Comparison of ENCODE assay signal across 29 cellular contexts in genomic region chr10:127883516-127883915, GRCh38. TPM values are rescaled to one million over a fixed set of nuclear protein-coding genes. Genes with fewer than 3 reads are reported as not detected.
DNase-seq lines count a peak whose midpoint lies in the region; ATAC-seq and TF ChIP-seq lines count a peak whose summit lies in the region.
"Had no signal": no experiment of that assay in that cellular context is flagged by ENCODE, and none has a peak within 500 bp of the region (broad histone marks: within the 10 kb centered on the region; RNA-seq: fewer than 3 reads in every experiment).

No MANE protein-coding gene starts in this region.

- no peak overlapping the region for H3K4me3 Mint-ChIP-seq in activated CD8-positive, alpha-beta memory T cell treated with anti-CD3 and anti-CD28 coated beads, Interleukin-2, amount 10 ng/mL, durations not matched to agents 7 days and 5 days
- no peak overlapping the region for H3K4me3 Mint-ChIP-seq in activated CD4-positive, alpha-beta memory T cell treated with anti-CD3 and anti-CD28 coated beads for 36 hours
- no peak overlapping the region for H3K4me3 Mint-ChIP-seq in activated naive CD8-positive, alpha-beta T cell treated with anti-CD3 and anti-CD28 coated beads for 36 hours
- H3K4me3 Mint-ChIP-seq: CD14-positive monocyte; CD4-positive, alpha-beta memory T cell; CD4-positive, CD25-positive, alpha-beta regulatory T cell; CD8-positive, alpha-beta memory T cell had no signal

- no peaks in the 10 kb centered on the region for H3K9me3 Mint-ChIP-seq in activated CD8-positive, alpha-beta memory T cell treated with anti-CD3 and anti-CD28 coated beads, Interleukin-2, amount 10 ng/mL, durations not matched to agents 7 days and 5 days (ENCODE audit: low read depth)
- H3K9me3 Mint-ChIP-seq in activated CD4-positive, alpha-beta memory T cell treated with anti-CD3 and anti-CD28 coated beads for 36 hours = no peaks in the 10 kb centered on the region
- no peaks in the 10 kb centered on the region for H3K9me3 Mint-ChIP-seq in activated naive CD8-positive, alpha-beta T cell treated with anti-CD3 and anti-CD28 coated beads for 36 hours
- H3K9me3 Mint-ChIP-seq: CD4-positive, alpha-beta memory T cell; CD4-positive, CD25-positive, alpha-beta regulatory T cell; CD8-positive, alpha-beta memory T cell had no signal

- H3K27ac Mint-ChIP-seq in activated CD8-positive, alpha-beta memory T cell treated with anti-CD3 and anti-CD28 coated beads, Interleukin-2, amount 10 ng/mL, durations not matched to agents 7 days and 5 days = no peak overlapping the region
- no peak overlapping the region for H3K27ac Mint-ChIP-seq in activated CD4-positive, alpha-beta memory T cell treated with anti-CD3 and anti-CD28 coated beads for 36 hours
- no peak overlapping the region for H3K27ac Mint-ChIP-seq in activated naive CD8-positive, alpha-beta T cell treated with anti-CD3 and anti-CD28 coated beads for 36 hours
- H3K27ac Mint-ChIP-seq: CD4-positive, alpha-beta memory T cell; CD4-positive, CD25-positive, alpha-beta regulatory T cell; CD8-positive, alpha-beta memory T cell had no signal

- H3K9me3 ChIP-seq in transverse colon = no peaks in the 10 kb centered on the region
- H3K9me3 ChIP-seq: BE2C, BLaER1 had no signal

- DNase-seq in activated CD8-positive, alpha-beta memory T cell treated with anti-CD3 and anti-CD28 coated beads, Interleukin-2, amount 10 ng/mL, durations not matched to agents 7 days and 5 days = peak; percentile 33
- no peak for DNase-seq in activated CD8-positive, alpha-beta memory T cell treated with anti-CD3 and anti-CD28 coated beads, Interleukin-2, amount 50 U/mL, for 48 hours
- DNase-seq in islet precursor cell (peak; percentile 38), mucosa of gallbladder (ENCODE audit: low spot score) (peak; percentile 6), transverse colon (no peak), dorsolateral prefrontal cortex (no peak)
- no peak for DNase-seq in activated CD4-positive, alpha-beta memory T cell treated with anti-CD3 and anti-CD28 coated beads for 36 hours
- DNase-seq in activated naive CD8-positive, alpha-beta T cell treated with anti-CD3 and anti-CD28 coated beads for 36 hours = no peak
- DNase-seq: ACHN; BE2C; C1 segment of cervical spinal cord; CD4-positive, alpha-beta memory T cell; CD4-positive, CD25-positive, alpha-beta regulatory T cell; CD8-positive, alpha-beta memory T cell; COR-L47; DMS 273 treated with DMSO at 0.1 percent for 48 hours; DMS153; DMS53; DMS79; DND-41; EL; GDM1 had no signal

- intact Hi-C loops in transverse colon (cut with DNase I; ENCODE audit: low total_unique reads) (no loop called here), dorsolateral prefrontal cortex (cut with DNase I) (no loop called here)
- intact Hi-C loops in activated CD4-positive, alpha-beta memory T cell treated with anti-CD3 and anti-CD28 coated beads for 36 hours (cut with micrococcal nuclease) = no loop called here

- no peak for TF ChIP-seq POLR2A in transverse colon (IDR thresholded peaks at IDR 0.05)

- peaks cover 14% of the 10 kb centered on the region for H3K4me1 Mint-ChIP-seq in activated CD8-positive, alpha-beta memory T cell treated with anti-CD3 and anti-CD28 coated beads, Interleukin-2, amount 10 ng/mL, durations not matched to agents 7 days and 5 days
- peaks cover 6% of the 10 kb centered on the region for H3K4me1 Mint-ChIP-seq in activated CD4-positive, alpha-beta memory T cell treated with anti-CD3 and anti-CD28 coated beads for 36 hours (ENCODE audit: low read depth)
- H3K4me1 Mint-ChIP-seq in activated naive CD8-positive, alpha-beta T cell treated with anti-CD3 and anti-CD28 coated beads for 36 hours = peaks cover 7% of the 10 kb centered on the region

- TF ChIP-seq CTCF in transverse colon (IDR thresholded peaks at IDR 0.05) (no peak), dorsolateral prefrontal cortex (IDR thresholded peaks at IDR 0.05 in 54 of 56, conservative IDR thresholded peaks at IDR 0.05 in 2 of 56; ENCODE audit: low read depth in 1 of 56, partially characterized antibody in 56 of 56) (no peak)

- POLR2A ChIA-PET in activated CD4-positive, alpha-beta memory T cell treated with anti-CD3 and anti-CD28 coated beads for 36 hours (lab: Charles Lee) = no interaction called here

- in situ Hi-C loops in transverse colon (cut with MboI; ENCODE audit: low pct_ligation_motif_present in 1 of 4, low pct_unique_long_range_greater_than_20kb in 1 of 4, low sequenced_read_pairs in 3 of 4) = no loop called here

- H3K4me1 ChIP-seq in transverse colon = peaks cover 15 to 89% (median 59%) of the 10 kb centered on the region in 4 donors
- H3K4me1 ChIP-seq: BE2C had no signal

- CTCF ChIA-PET in activated CD8-positive, alpha-beta memory T cell treated with anti-CD3 and anti-CD28 coated beads, Interleukin-2, amount 10 ng/mL, durations not matched to agents 7 days and 5 days (lab: Charles Lee) = interaction anchor here (1.1 kb wide), 1 partner anchor 128 kb away, joined by 4 read pairs; no protein-coding TSS in a partner anchor
- CTCF ChIA-PET in activated CD4-positive, alpha-beta memory T cell treated with anti-CD3 and anti-CD28 coated beads for 36 hours (lab: Charles Lee) = no interaction called here

- no peak for TF ChIP-seq EP300 in transverse colon (IDR thresholded peaks at IDR 0.05; ENCODE audit: low read depth)

- no peaks in the 10 kb centered on the region for H3K36me3 ChIP-seq in transverse colon
- H3K36me3 ChIP-seq: BE2C, BLaER1 had no signal

- H3K4me3 ChIP-seq in transverse colon (no peak overlapping the region), dorsolateral prefrontal cortex (no peak overlapping the region)
- H3K4me3 ChIP-seq: BLaER1, GM12878 had no signal

- peaks cover 16% of the 10 kb centered on the region for H3K27me3 Mint-ChIP-seq in activated CD8-positive, alpha-beta memory T cell treated with anti-CD3 and anti-CD28 coated beads, Interleukin-2, amount 10 ng/mL, durations not matched to agents 7 days and 5 days
- peaks cover 4% of the 10 kb centered on the region for H3K27me3 Mint-ChIP-seq in activated CD4-positive, alpha-beta memory T cell treated with anti-CD3 and anti-CD28 coated beads for 36 hours
- no peaks in the 10 kb centered on the region for H3K27me3 Mint-ChIP-seq in activated naive CD8-positive, alpha-beta T cell treated with anti-CD3 and anti-CD28 coated beads for 36 hours
- H3K27me3 Mint-ChIP-seq: CD4-positive, CD25-positive, alpha-beta regulatory T cell had no signal

- H3K27me3 ChIP-seq in transverse colon (no peaks in the 10 kb centered on the region), dorsolateral prefrontal cortex (peaks cover 0 to 5% (median 0%) of the 10 kb centered on the region in 45 donors)
- H3K27me3 ChIP-seq: BLaER1 had no signal

- 88 to 100% methylated on average over 1 to 10 of the region's 10 CpGs for WGBS in transverse colon (ENCODE audit: low coverage in 1 of 2), 2 donors

- no peak for ATAC-seq in activated CD8-positive, alpha-beta memory T cell treated with anti-CD3 and anti-CD28 coated beads, Interleukin-2, amount 10 ng/mL, durations not matched to agents 7 days and 5 days

- H3K36me3 Mint-ChIP-seq in activated CD8-positive, alpha-beta memory T cell treated with anti-CD3 and anti-CD28 coated beads, Interleukin-2, amount 10 ng/mL, durations not matched to agents 7 days and 5 days = no peaks in the 10 kb centered on the region
- H3K36me3 Mint-ChIP-seq in activated CD4-positive, alpha-beta memory T cell treated with anti-CD3 and anti-CD28 coated beads for 36 hours = no peaks in the 10 kb centered on the region
- no peaks in the 10 kb centered on the region for H3K36me3 Mint-ChIP-seq in activated naive CD8-positive, alpha-beta T cell treated with anti-CD3 and anti-CD28 coated beads for 36 hours
- H3K36me3 Mint-ChIP-seq: CD14-positive monocyte; CD4-positive, alpha-beta memory T cell; CD4-positive, CD25-positive, alpha-beta regulatory T cell; CD8-positive, alpha-beta memory T cell had no signal

- peak overlapping the region in 3 of 4 donors; percentile 67 to 86 (median 70) for H3K27ac ChIP-seq in transverse colon
- H3K27ac ChIP-seq in dorsolateral prefrontal cortex = no peak overlapping the region
- H3K27ac ChIP-seq: 22Rv1 had no signal

RNA-seq across cellular contexts. Expression of gene CLRN3, which starts 9.2 kb away (rescaled TPM):
- not detected for total RNA-seq in activated CD8-positive, alpha-beta memory T cell treated with anti-CD3 and anti-CD28 coated beads, Interleukin-2, amount 10 ng/mL, durations not matched to agents 7 days and 5 days
- total RNA-seq in mucosa of gallbladder = 40.8 TPM
- 100 to 1,000 TPM in 2 of 4 donors, 10 to 100 TPM in 2; 35.2 to 167 (median 77.1) TPM for total RNA-seq in transverse colon
- total RNA-seq in dorsolateral prefrontal cortex = 1 to 10 TPM in 6 of 120 experiments, under 1 TPM in 42, not detected in 72; 0.25 to 1.7 (median 0.59) TPM
- not detected for total RNA-seq in activated CD4-positive, alpha-beta memory T cell treated with anti-CD3 and anti-CD28 coated beads for 36 hours
- not detected for total RNA-seq in activated naive CD8-positive, alpha-beta T cell treated with anti-CD3 and anti-CD28 coated beads for 36 hours
- total RNA-seq: A673; CD4-positive, alpha-beta memory T cell; CD4-positive, CD25-positive, alpha-beta regulatory T cell; CD8-positive, alpha-beta memory T cell; Daoy; G401; GM12878 had no signal

RNA-seq across cellular contexts. Expression of gene PTPRE, which starts 23.4 kb away (rescaled TPM):
- 10 to 100 TPM; 16.5 to 27.1 TPM for total RNA-seq in activated CD8-positive, alpha-beta memory T cell treated with anti-CD3 and anti-CD28 coated beads, Interleukin-2, amount 10 ng/mL, durations not matched to agents 7 days and 5 days
- total RNA-seq in mucosa of gallbladder (25.1 TPM), transverse colon (10 to 100 TPM; 25.7 to 43.6 (median 26.7) TPM), dorsolateral prefrontal cortex (10 to 100 TPM; 26.2 to 55.9 (median 39.1) TPM)
- total RNA-seq in activated CD4-positive, alpha-beta memory T cell treated with anti-CD3 and anti-CD28 coated beads for 36 hours = 10 to 100 TPM; 29.4 to 34.0 TPM
- total RNA-seq in activated naive CD8-positive, alpha-beta T cell treated with anti-CD3 and anti-CD28 coated beads for 36 hours = 10 to 100 TPM; 21.9 to 26.7 TPM
- total RNA-seq: G401 had no signal

Comparison
In these comparisons a context has a peak if more than half of its experiments do, and no peak if none do; other contexts are left out.
1. DNase-seq: peak in activated CD8-positive, alpha-beta memory T cell treated with anti-CD3 and anti-CD28 coated beads, Interleukin-2, amount 10 ng/mL, durations not matched to agents 7 days and 5 days (single experiment), islet precursor cell (single experiment) and mucosa of gallbladder (single experiment); none in activated CD8-positive, alpha-beta memory T cell treated with anti-CD3 and anti-CD28 coated beads, Interleukin-2, amount 50 U/mL, for 48 hours (single experiment), transverse colon (single experiment), dorsolateral prefrontal cortex (0 of 10), activated CD4-positive, alpha-beta memory T cell treated with anti-CD3 and anti-CD28 coated beads for 36 hours (single experiment) and activated naive CD8-positive, alpha-beta T cell treated with anti-CD3 and anti-CD28 coated beads for 36 hours (single experiment).
2. H3K27ac ChIP-seq: peak in transverse colon (3 of 4); none in dorsolateral prefrontal cortex (0 of 59).
3. RNA of gene CLRN3, which starts 9.2 kb away (total RNA-seq): 35.2 to 167 TPM in transverse colon and 40.8 TPM in mucosa of gallbladder (single experiment); 0.25 to 1.7 TPM in dorsolateral prefrontal cortex, not detected in activated CD8-positive, alpha-beta memory T cell treated with anti-CD3 and anti-CD28 coated beads, Interleukin-2, amount 10 ng/mL, durations not matched to agents 7 days and 5 days, not detected in activated CD4-positive, alpha-beta memory T cell treated with anti-CD3 and anti-CD28 coated beads for 36 hours and not detected in activated naive CD8-positive, alpha-beta T cell treated with anti-CD3 and anti-CD28 coated beads for 36 hours; every median in the first group is over 10 times any median in the second.